22 cellular contexts compared by ENCODE assay signal in the genomic region with DNA sequence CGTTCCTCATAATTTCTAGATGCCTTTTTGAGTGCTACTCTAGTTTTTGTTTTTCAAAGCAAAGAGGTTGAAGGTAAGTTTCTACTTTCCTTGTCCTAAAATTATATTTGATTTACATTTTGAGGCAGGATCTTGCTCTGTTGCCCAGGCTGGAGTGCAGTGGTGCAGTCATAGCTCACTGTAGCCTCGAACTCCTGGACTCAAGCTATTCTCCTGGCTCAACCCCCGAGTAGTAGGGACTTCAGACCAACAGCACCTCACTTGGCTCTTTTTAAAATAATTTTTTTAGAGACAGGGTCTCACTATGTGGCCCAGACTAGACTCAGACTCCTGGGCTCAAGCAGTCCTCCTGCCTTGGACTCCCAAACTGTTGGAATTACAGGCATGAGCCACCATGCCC. TPM values are rescaled to one million over a fixed set of nuclear protein-coding genes. Genes with fewer than 3 reads are reported as not detected.
DNase-seq lines count a peak whose midpoint lies in the region; ATAC-seq and TF ChIP-seq lines count a peak whose summit lies in the region.
"Had no signal": no experiment of that assay in that cellular context is flagged by ENCODE, and none has a peak within 500 bp of the region (broad histone marks: within the 10 kb centered on the region; RNA-seq: fewer than 3 reads in every experiment).

No MANE protein-coding gene starts in this region.

- DNase-seq in activated CD4-positive, alpha-beta T cell treated with anti-CD3 and anti-CD28 coated beads for 36 hours, result no peak
- DNase-seq in activated CD4-positive, alpha-beta T cell treated with anti-CD3 and anti-CD28 coated beads for 4 hours, result no peak
- DNase-seq in CD8-positive, alpha-beta T cell, result no peak
- DNase-seq in psoas muscle (no peak), HPDE6-E6E7 (ENCODE audit: extremely low spot score) (no peak), SKM-1 (lab: John Stamatoyannopoulos, UW; ENCODE audit: unreplicated experiment) (no peak)
- DNase-seq: ACHN, DMS53, GDM1, KBM-7, NCI-H1092 treated with DMSO at 0.1 percent for 48 hours, NCI-H1436 treated with DMSO at 0.1 percent for 48 hours, NCI-H1930, PC-9, RPMI8226, SHP77 had no signal

- intact Hi-C loops in activated CD4-positive, alpha-beta T cell treated with anti-CD3 and anti-CD28 coated beads for 36 hours (cut with DNase I, micrococcal nuclease), result loop anchor here in 1 of 2 experiments (10.0 kb wide), 1 partner anchor 1104 kb away; no protein-coding TSS in a partner anchor
- intact Hi-C loops in CD8-positive, alpha-beta T cell (cut with DNase I, micrococcal nuclease), result no loop called here
- intact Hi-C loops in psoas muscle (cut with DNase I), result no loop called here

- no peaks in the 10 kb centered on the region for H3K4me1 ChIP-seq in CD8-positive, alpha-beta T cell (ENCODE audit: insufficient read depth, low read length)
- peaks cover 19% of the 10 kb centered on the region for H3K4me1 ChIP-seq in psoas muscle

- no peaks in the 10 kb centered on the region for H3K27me3 ChIP-seq in CD8-positive, alpha-beta T cell (ENCODE audit: insufficient read depth, low read length)
- H3K27me3 ChIP-seq in psoas muscle (ENCODE audit: insufficient read depth in 3 of 3, low read length in 2 of 3), result no peaks in the 10 kb centered on the region
- H3K27me3 ChIP-seq: BLaER1 had no signal

- peaks cover 25% of the 10 kb centered on the region for H3K36me3 ChIP-seq in CD8-positive, alpha-beta T cell (ENCODE audit: insufficient read depth, low read length)
- peaks cover 12 to 63% of the 10 kb centered on the region in 2 donors for H3K36me3 ChIP-seq in psoas muscle (ENCODE audit: insufficient read depth in 1 of 2, low read depth in 1 of 2)

- no peak for ATAC-seq in activated CD4-positive, alpha-beta T cell treated with anti-CD3 and anti-CD28 coated beads for 36 hours
- ATAC-seq in CD8-positive, alpha-beta T cell, result no peak
- no peak for ATAC-seq in activated T-helper 17 cell treated with anti-CD3 and anti-CD28 coated beads, Interleukin-2, amount 50 U/mL, for 72 hours (replicated peaks)
- ATAC-seq in psoas muscle, result no peak
- no peak for ATAC-seq in GM18861 (IDR thresholded peaks at IDR 0.05; ENCODE audit: unreplicated experiment)
- ATAC-seq: HCT116 had no signal

- H3K27ac Mint-ChIP-seq in activated CD4-positive, alpha-beta T cell treated with anti-CD3 and anti-CD28 coated beads for 36 hours, result peak overlapping the region; percentile 52
- H3K27ac Mint-ChIP-seq in CD8-positive, alpha-beta T cell, result peak overlapping the region; percentile 60
- peak overlapping the region; percentile 82 for H3K27ac Mint-ChIP-seq in activated T-helper 17 cell treated with anti-CD3 and anti-CD28 coated beads, Interleukin-2, amount 50 U/mL, for 72 hours

- H3K4me3 Mint-ChIP-seq in activated CD4-positive, alpha-beta T cell treated with anti-CD3 and anti-CD28 coated beads for 36 hours, result no peak overlapping the region
- H3K4me3 Mint-ChIP-seq in CD8-positive, alpha-beta T cell, result no peak overlapping the region
- no peak overlapping the region for H3K4me3 Mint-ChIP-seq in activated T-helper 17 cell treated with anti-CD3 and anti-CD28 coated beads, Interleukin-2, amount 50 U/mL, for 72 hours

- no peak for TF ChIP-seq CTCF in CD8-positive, alpha-beta T cell (IDR thresholded peaks at IDR 0.05)
- TF ChIP-seq CTCF in psoas muscle (IDR thresholded peaks at IDR 0.05), result no peak

- no peak overlapping the region for H3K27ac ChIP-seq in CD8-positive, alpha-beta T cell (ENCODE audit: low read depth, low read length)
- peak overlapping the region; percentile 27 for H3K27ac ChIP-seq in psoas muscle
- H3K27ac ChIP-seq: 22Rv1, BLaER1, PC-9 had no signal

- no peak overlapping the region for H3K4me3 ChIP-seq in CD8-positive, alpha-beta T cell (ENCODE audit: low read depth, low read length)
- no peak overlapping the region for H3K4me3 ChIP-seq in psoas muscle
- H3K4me3 ChIP-seq: BLaER1, PC-9 had no signal

- 90 to 94% (median 93%) methylated on average over 3 of the region's 3 CpGs for WGBS in psoas muscle, 3 donors

- no peaks in the 10 kb centered on the region for H3K9me3 Mint-ChIP-seq in activated CD4-positive, alpha-beta T cell treated with anti-CD3 and anti-CD28 coated beads for 36 hours (ENCODE audit: low read depth)
- no peaks in the 10 kb centered on the region for H3K9me3 Mint-ChIP-seq in CD8-positive, alpha-beta T cell
- no peaks in the 10 kb centered on the region for H3K9me3 Mint-ChIP-seq in activated T-helper 17 cell treated with anti-CD3 and anti-CD28 coated beads, Interleukin-2, amount 50 U/mL, for 72 hours

- no peaks in the 10 kb centered on the region for H3K27me3 Mint-ChIP-seq in activated CD4-positive, alpha-beta T cell treated with anti-CD3 and anti-CD28 coated beads for 36 hours
- H3K27me3 Mint-ChIP-seq in CD8-positive, alpha-beta T cell (ENCODE audit: low read depth), result no peaks in the 10 kb centered on the region
- H3K27me3 Mint-ChIP-seq in activated T-helper 17 cell treated with anti-CD3 and anti-CD28 coated beads, Interleukin-2, amount 50 U/mL, for 72 hours, result no peaks in the 10 kb centered on the region

- no peaks in the 10 kb centered on the region for H3K9me3 ChIP-seq in CD8-positive, alpha-beta T cell (ENCODE audit: low read length)
- no peaks in the 10 kb centered on the region for H3K9me3 ChIP-seq in psoas muscle
- H3K9me3 ChIP-seq: BLaER1 had no signal

- CTCF ChIA-PET in activated CD4-positive, alpha-beta T cell treated with anti-CD3 and anti-CD28 coated beads for 36 hours (lab: Charles Lee), result interaction anchor here (2.4 kb wide), 1 partner anchor 13 kb away, joined by 10 read pairs; no protein-coding TSS in a partner anchor
- CTCF ChIA-PET in CD8-positive, alpha-beta T cell (lab: Charles Lee), result interaction anchor here (1.4 kb wide), 1 partner anchor 54 kb away, joined by 3 read pairs; no protein-coding TSS in a partner anchor

- POLR2A ChIA-PET in activated CD4-positive, alpha-beta T cell treated with anti-CD3 and anti-CD28 coated beads for 36 hours (lab: Charles Lee), result interaction anchor here (1.8 kb wide), 1 partner anchor 15 kb away, joined by 7 read pairs; a partner anchor contains a TSS
- POLR2A ChIA-PET in CD8-positive, alpha-beta T cell (lab: Charles Lee), result interaction anchor here (1.0 kb wide), 1 partner anchor 15 kb away, joined by 4 read pairs; a partner anchor contains a TSS

- H3K36me3 Mint-ChIP-seq in activated CD4-positive, alpha-beta T cell treated with anti-CD3 and anti-CD28 coated beads for 36 hours (ENCODE audit: low read depth), result peaks cover 24% of the 10 kb centered on the region
- peaks cover 59% of the 10 kb centered on the region for H3K36me3 Mint-ChIP-seq in CD8-positive, alpha-beta T cell
- H3K36me3 Mint-ChIP-seq in activated T-helper 17 cell treated with anti-CD3 and anti-CD28 coated beads, Interleukin-2, amount 50 U/mL, for 72 hours (ENCODE audit: low read depth), result peaks cover 49% of the 10 kb centered on the region

- peaks cover 30% of the 10 kb centered on the region for H3K4me1 Mint-ChIP-seq in activated CD4-positive, alpha-beta T cell treated with anti-CD3 and anti-CD28 coated beads for 36 hours
- H3K4me1 Mint-ChIP-seq in CD8-positive, alpha-beta T cell (ENCODE audit: low read depth), result peaks cover 26% of the 10 kb centered on the region
- peaks cover 28% of the 10 kb centered on the region for H3K4me1 Mint-ChIP-seq in activated T-helper 17 cell treated with anti-CD3 and anti-CD28 coated beads, Interleukin-2, amount 50 U/mL, for 72 hours

RNA-seq across cellular contexts. Expression of a gene that starts 14.8 kb away (rescaled TPM):
- 10 to 100 TPM; 24.4 to 27.7 TPM for total RNA-seq in activated CD4-positive, alpha-beta T cell treated with anti-CD3 and anti-CD28 coated beads for 36 hours
- total RNA-seq in CD8-positive, alpha-beta T cell, result 10 to 100 TPM; 22.4 TPM
- total RNA-seq in activated T-helper 17 cell treated with anti-CD3 and anti-CD28 coated beads, Interleukin-2, amount 50 U/mL, for 72 hours, result 10 to 100 TPM; 16.1 to 29.0 TPM
- total RNA-seq in psoas muscle, result 10 to 100 TPM; 41.3 to 75.0 (median 62.0) TPM
- 10 to 100 TPM; 13.0 to 76.6 (median 33.8) TPM for polyA plus RNA-seq in psoas muscle

RNA-seq across cellular contexts. Expression of a gene that starts 22.8 kb away (rescaled TPM):
- total RNA-seq in activated CD4-positive, alpha-beta T cell treated with anti-CD3 and anti-CD28 coated beads for 36 hours, result not detected
- total RNA-seq in CD8-positive, alpha-beta T cell, result not detected
- total RNA-seq in activated T-helper 17 cell treated with anti-CD3 and anti-CD28 coated beads, Interleukin-2, amount 50 U/mL, for 72 hours, result not detected
- total RNA-seq in psoas muscle, result not detected
- polyA plus RNA-seq in psoas muscle, result under 1 TPM in 2 of 3 donors, not detected in 1; 0.08 to 0.10 TPM
- total RNA-seq: NCI-H460, PC-9 had no signal

RNA-seq across cellular contexts. Expression of a gene that starts 36.3 kb away (rescaled TPM):
- total RNA-seq in activated CD4-positive, alpha-beta T cell treated with anti-CD3 and anti-CD28 coated beads for 36 hours, result 10 to 100 TPM; 12.8 to 15.9 TPM
- 1 to 10 TPM in 1 of 2 experiments, under 1 TPM in 1; 0.81 to 1.1 TPM for total RNA-seq in CD8-positive, alpha-beta T cell
- total RNA-seq in activated T-helper 17 cell treated with anti-CD3 and anti-CD28 coated beads, Interleukin-2, amount 50 U/mL, for 72 hours, result 10 to 100 TPM in 1 of 2 donors, 1 to 10 TPM in 1; 4.9 to 10.7 TPM
- 100 to 1,000 TPM in 3 of 4 donors, 10 to 100 TPM in 1; 66.1 to 143 (median 140) TPM for total RNA-seq in psoas muscle
- 100 to 1,000 TPM in 1 of 3 donors, 10 to 100 TPM in 2; 26.4 to 153 (median 67.2) TPM for polyA plus RNA-seq in psoas muscle

RNA-seq across cellular contexts. Expression of a gene that starts 59.9 kb away (rescaled TPM):
- 1 to 10 TPM; 5.4 to 6.7 TPM for total RNA-seq in activated CD4-positive, alpha-beta T cell treated with anti-CD3 and anti-CD28 coated beads for 36 hours
- under 1 TPM in 1 of 2 experiments, not detected in 1; 0.08 TPM for total RNA-seq in CD8-positive, alpha-beta T cell
- 1 to 10 TPM in 1 of 2 donors, under 1 TPM in 1; 0.17 to 1.4 TPM for total RNA-seq in activated T-helper 17 cell treated with anti-CD3 and anti-CD28 coated beads, Interleukin-2, amount 50 U/mL, for 72 hours
- 1 to 10 TPM; 2.8 to 4.0 (median 3.3) TPM for total RNA-seq in psoas muscle
- polyA plus RNA-seq in psoas muscle, result 1 to 10 TPM; 1.0 to 2.5 (median 2.4) TPM
